9 cellular contexts compared by ENCODE assay signal in the genomic region with DNA sequence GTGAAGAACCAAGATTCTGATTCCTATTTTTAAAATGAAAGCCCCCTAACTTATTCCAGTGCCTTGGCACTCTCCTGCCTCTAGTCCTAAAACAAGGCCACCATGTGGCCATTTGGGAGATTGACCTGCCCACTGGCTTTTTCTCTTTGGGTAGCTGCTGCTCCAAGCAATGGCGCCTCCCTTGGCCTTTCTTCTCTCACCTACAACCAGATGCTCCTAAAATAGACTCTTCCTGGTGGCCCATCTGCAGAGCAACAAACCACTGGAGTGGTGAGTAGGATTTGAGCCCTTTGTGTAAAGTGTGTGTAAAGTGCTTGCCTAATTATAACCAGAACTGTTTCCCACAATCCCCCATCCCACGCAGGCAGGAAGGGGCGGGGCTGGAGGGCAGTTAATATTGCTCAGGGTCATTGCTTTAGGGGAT.
A peak's percentile ranks its signal among the peaks of the same experiment; 100 is the strongest.
DNase-seq lines count a peak whose midpoint lies in the region; ATAC-seq and TF ChIP-seq lines count a peak whose summit lies in the region.
"Had no signal": no experiment of that assay in that cellular context is flagged by ENCODE, and none has a peak within 500 bp of the region (broad histone marks: within the 10 kb centered on the region; RNA-seq: fewer than 3 reads in every experiment).

No MANE protein-coding gene starts in this region.

- no peaks in the 10 kb centered on the region for H3K27me3 ChIP-seq in esophagus muscularis mucosa

- no peak for ATAC-seq in HG03565 (IDR thresholded peaks at IDR 0.05; ENCODE audit: unreplicated experiment)

- H3K4me1 ChIP-seq in esophagus muscularis mucosa: peaks cover 5 to 12% (median 8%) of the 10 kb centered on the region in 4 donors

- no peak overlapping the region for H3K27ac ChIP-seq in esophagus muscularis mucosa (replicated peaks in 1 of 4)

- intact Hi-C loops in esophagus muscularis mucosa (cut with DNase I): loop anchor here (10.0 kb wide), 1 partner anchor 117 kb away; a partner anchor contains a TSS

- 75% methylated on average over 3 of the region's 3 CpGs for WGBS in esophagus muscularis mucosa

- no peaks in the 10 kb centered on the region for H3K36me3 ChIP-seq in esophagus muscularis mucosa

- H3K9me3 ChIP-seq in esophagus muscularis mucosa: no peaks in the 10 kb centered on the region

- DNase-seq in A172 (ENCODE audit: low spot score) (peak; percentile 52), NCI-H524 treated with DMSO at 0.1 percent for 48 hours (lab: John Stamatoyannopoulos, UW) (peak; percentile 78), esophagus muscularis mucosa (ENCODE audit: extremely low spot score) (peak; percentile 66), NCI-H2081 treated with DMSO at 0.1 percent for 48 hours (lab: John Stamatoyannopoulos, UW) (no peak), T1000 (lab: John Stamatoyannopoulos, UW) (no peak)
- DNase-seq in stimulated activated CD4-positive, alpha-beta T cell treated with anti-CD3 and anti-CD28 coated beads, Interleukin-4, amount 100 ng/mL, for 24 hours: no peak
- DNase-seq: hypothalamus had no signal

- TF ChIP-seq CTCF in GM12875 (IDR thresholded peaks at IDR 0.05; ENCODE audit: borderline replicate concordance, insufficient read depth, low read depth, low read length): peak; percentile 30; the same call in 1 of the 2 replicates
- no peak for TF ChIP-seq CTCF in esophagus muscularis mucosa (IDR thresholded peaks at IDR 0.05)

- H3K4me3 ChIP-seq in GM12875 (ENCODE audit: low read depth, low read length) (no peak overlapping the region), esophagus muscularis mucosa (no peak overlapping the region)

- no peak for TF ChIP-seq EP300 in esophagus muscularis mucosa (IDR thresholded peaks at IDR 0.05)

- no peak for TF ChIP-seq POLR2A in esophagus muscularis mucosa (IDR thresholded peaks at IDR 0.05; ENCODE audit: low read depth)

Comparison
In these comparisons a context has a peak if more than half of its experiments do, and no peak if none do; other contexts are left out.
1. DNase-seq: peak in A172 (single experiment), NCI-H524 treated with DMSO at 0.1 percent for 48 hours (single experiment) and esophagus muscularis mucosa (single experiment); none in stimulated activated CD4-positive, alpha-beta T cell treated with anti-CD3 and anti-CD28 coated beads, Interleukin-4, amount 100 ng/mL, for 24 hours (single experiment), NCI-H2081 treated with DMSO at 0.1 percent for 48 hours (single experiment) and T1000 (single experiment).